In genomic region chrX:47878198-47878597, GRCh38 we compare ENCODE assay signal across 16 cellular contexts. TPM values are rescaled to one million over a fixed set of nuclear protein-coding genes. Genes with fewer than 3 reads are reported as not detected.
DNase-seq lines count a peak whose midpoint lies in the region; ATAC-seq, FAIRE-seq and TF ChIP-seq lines count a peak whose summit lies in the region.
"Had no signal": no experiment of that assay in that cellular context is flagged by ENCODE, and none has a peak within 500 bp of the region (broad histone marks: within the 10 kb centered on the region; RNA-seq: fewer than 3 reads in every experiment).

No MANE protein-coding gene starts in this region.

- peaks cover 8% of the 10 kb centered on the region for H3F3A ChIP-seq in MM.1S (ENCODE audit: insufficient read depth, low read length)

- H3K79me2 ChIP-seq in MM.1S (ENCODE audit: low read length) = no peaks in the 10 kb centered on the region

- H3K9me3 ChIP-seq in MM.1S (replicated peaks; ENCODE audit: insufficient read depth, low read length) = no peaks in the 10 kb centered on the region
- H3K9me3 ChIP-seq in small intestine (ENCODE audit: control insufficient read depth, low read depth) = no peaks in the 10 kb centered on the region

- H3K27ac ChIP-seq in MM.1S (ENCODE audit: low read length) = peak overlapping the region; percentile 90
- H3K27ac ChIP-seq in small intestine (ENCODE audit: low read depth in 1 of 2, low read length in 1 of 2) = no peak overlapping the region
- H3K27ac ChIP-seq: BLaER1 had no signal

- H3K4me3 ChIP-seq in MM.1S (ENCODE audit: low read length) = peak overlapping the region; percentile 23
- no peak overlapping the region for H3K4me3 ChIP-seq in bronchial epithelial cell (ENCODE audit: low read depth, low read length)
- H3K4me3 ChIP-seq in small intestine (ENCODE audit: low read depth in 1 of 2, low read length in 2 of 2) = no peak overlapping the region
- H3K4me3 ChIP-seq: BLaER1 had no signal

- TF ChIP-seq CTCF in MM.1S (IDR thresholded peaks at IDR 0.05; ENCODE audit: low read length) = no peak
- TF ChIP-seq CTCF in bronchial epithelial cell (IDR thresholded peaks at IDR 0.05; ENCODE audit: insufficient read depth, low read length, severe bottlenecking) = no peak

- H3K9ac ChIP-seq in MM.1S (ENCODE audit: low read length) = peak overlapping the region; percentile 35; the same call in 1 of the 2 replicates
- H3K9ac ChIP-seq: BLaER1 had no signal

- H3K4me1 ChIP-seq in MM.1S (ENCODE audit: low read length) = peaks cover 19% of the 10 kb centered on the region
- H3K4me1 ChIP-seq in small intestine (ENCODE audit: control insufficient read depth in 2 of 2, insufficient read depth in 1 of 2, low read depth in 1 of 2, low read length in 1 of 2) = no peaks in the 10 kb centered on the region
- H3K4me1 ChIP-seq: BLaER1 had no signal

- H4K20me1 ChIP-seq in MM.1S (ENCODE audit: insufficient read depth, low read length) = no peaks in the 10 kb centered on the region
- H4K20me1 ChIP-seq: BLaER1 had no signal

- DNase-seq in GM18507 (ENCODE audit: extremely low spot score, insufficient read length, low read depth) (no peak), MM.1S (peak; percentile 52), bronchial epithelial cell (ENCODE audit: low read depth) (no peak), small intestine (peak; percentile 5), NCI-H510A (lab: John Stamatoyannopoulos, UW) (no peak), NAMALWA (ENCODE audit: low spot score) (no peak)
- DNase-seq: 8988T; CD4-positive, alpha-beta memory T cell; DMS153; DMS79; GDM1; H9 had no signal

- 73 to 86% (median 82%) methylated on average over 3 of the region's 3 CpGs for WGBS in small intestine, 3 donors

- FAIRE-seq in GM18507 (lab: Jason Lieb, UNC) = peak; percentile 38
- peak; percentile 47 for FAIRE-seq in bronchial epithelial cell (lab: Jason Lieb, UNC)
- no peak for FAIRE-seq in small intestine (lab: Jason Lieb, UNC)
- FAIRE-seq: GM12892, HepG2 had no signal

- H3K27me3 ChIP-seq in MM.1S (replicated peaks; ENCODE audit: insufficient read depth, low read length) = no peaks in the 10 kb centered on the region
- H3K27me3 ChIP-seq in bronchial epithelial cell (ENCODE audit: control insufficient read depth, insufficient read depth, low read length) = no peaks in the 10 kb centered on the region
- no peaks in the 10 kb centered on the region for H3K27me3 ChIP-seq in small intestine (ENCODE audit: control insufficient read depth in 2 of 2, insufficient read depth in 2 of 2, low read length in 2 of 2)

- H3K4me2 ChIP-seq in MM.1S (ENCODE audit: low read depth, low read length) = peak overlapping the region; percentile 68
- H3K4me2 ChIP-seq: BLaER1 had no signal

- no peak for ATAC-seq in GM21723 (IDR thresholded peaks at IDR 0.05; ENCODE audit: unreplicated experiment)
- ATAC-seq: HepG2 had no signal

- H3K9me2 ChIP-seq in MM.1S (replicated peaks; ENCODE audit: insufficient read depth, low read length) = no peaks in the 10 kb centered on the region

- H3K36me3 ChIP-seq in MM.1S (replicated peaks; ENCODE audit: insufficient read depth, low read length) (no peaks in the 10 kb centered on the region), bronchial epithelial cell (ENCODE audit: control insufficient read depth, insufficient read depth, low read length) (no peaks in the 10 kb centered on the region), small intestine (ENCODE audit: control insufficient read depth in 2 of 2, insufficient read depth in 2 of 2, low read length in 2 of 2) (no peaks in the 10 kb centered on the region)
- H3K36me3 ChIP-seq: BLaER1 had no signal

- peak overlapping the region; percentile 65 for H2AFZ ChIP-seq in MM.1S (ENCODE audit: low read length)

RNA-seq across cellular contexts. Expression of gene ZNF81, which starts 41.5 kb away (rescaled TPM):
- total RNA-seq in bronchial epithelial cell = 2.4 and 3.8 TPM in 2 replicates
- polyA plus RNA-seq in small intestine = 1 to 10 TPM in 2 of 3 donors, under 1 TPM in 1; 0.54 to 2.5 (median 1.5) TPM

Comparison
In these comparisons a context has a peak if more than half of its experiments do, and no peak if none do; other contexts are left out.
1. DNase-seq: peak in MM.1S (single experiment) and small intestine (single experiment); none in GM18507 (single experiment), bronchial epithelial cell (single experiment), NCI-H510A (single experiment) and NAMALWA (single experiment).